Comparison of ENCODE assay signal across 1 cellular context in the genomic region with DNA sequence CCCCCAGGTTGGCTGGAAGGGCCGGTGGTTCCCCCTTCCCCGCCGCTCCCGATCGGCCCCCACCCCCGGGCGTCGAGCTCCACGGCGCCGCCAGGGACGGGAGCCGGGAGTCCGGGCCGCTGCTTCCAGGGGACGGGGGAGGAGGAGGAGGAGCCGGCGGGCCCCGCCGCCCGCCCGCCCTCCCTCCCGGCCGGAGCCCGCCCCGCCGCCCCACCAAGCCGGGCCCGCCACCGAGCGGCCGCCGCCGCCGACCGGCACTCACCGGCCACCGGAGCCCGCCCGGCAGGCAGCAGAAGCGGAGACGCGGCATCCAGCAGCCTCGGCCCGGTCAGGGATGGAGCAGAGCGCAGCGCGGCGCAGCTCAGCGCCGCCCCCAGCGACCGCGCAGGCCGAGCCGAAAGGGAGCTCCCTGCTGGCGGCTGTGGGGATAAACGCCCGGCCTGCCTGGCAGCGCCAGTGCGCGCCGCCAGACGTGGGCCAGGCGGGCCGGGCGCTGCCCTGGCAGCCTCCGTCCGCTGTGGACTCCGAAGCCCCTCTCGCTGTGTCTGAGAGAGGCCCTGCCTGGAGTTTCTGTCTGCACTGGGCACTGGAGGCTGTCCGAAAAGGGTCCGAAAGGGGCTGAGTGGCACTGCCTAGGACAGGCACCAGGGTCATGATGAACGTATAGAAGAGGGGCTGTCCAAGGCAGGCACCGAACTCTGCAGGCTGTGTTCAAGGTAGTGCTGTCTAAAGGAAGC.
A peak's percentile ranks its signal among the peaks of the same experiment; 100 is the strongest.
TF ChIP-seq lines count a peak whose summit lies in the region.

Gene MYO18A (minus strand): TSS at position 348 of the 737 bp plus-strand sequence. CDS start 13,458 bp downstream, outside the sequence.

TF ChIP-seq in HepG2, 621 proteins besides CTCF, POLR2A, EP300 and RAD21 (continued from another document and continues in another):
- TF ChIP-seq ZXDC (CRISPR knock-in tag; IDR thresholded peaks at IDR 0.05) (no peak), HNRNPUL1 (IDR thresholded peaks at IDR 0.05; ENCODE audit: low read depth, low read length) (no peak), KMT2A (CRISPR knock-in tag; IDR thresholded peaks at IDR 0.05) (no peak), ZNF253 (CRISPR knock-in tag; IDR thresholded peaks at IDR 0.05; ENCODE audit: borderline replicate concordance) (no peak), MXD1 (CRISPR knock-in tag; IDR thresholded peaks at IDR 0.05) (no peak; the same call in 1 of the 2 replicates), ZNF749 (CRISPR knock-in tag; IDR thresholded peaks at IDR 0.05; ENCODE audit: borderline replicate concordance) (no peak), BRD4 (CRISPR knock-in tag; IDR thresholded peaks at IDR 0.05) (no peak), ZNF264 (CRISPR knock-in tag; IDR thresholded peaks at IDR 0.05) (no peak), ZNF724P (CRISPR knock-in tag; IDR thresholded peaks at IDR 0.05; ENCODE audit: borderline replicate concordance) (no peak), SYNCRIP (IDR thresholded peaks at IDR 0.05; ENCODE audit: insufficient read depth, low read depth, low read length) (no peak), RAD51 (IDR thresholded peaks at IDR 0.05; ENCODE audit: borderline replicate concordance) (no peak), BCL3 (CRISPR knock-in tag; IDR thresholded peaks at IDR 0.05) (no peak), ZNF17 (CRISPR knock-in tag; IDR thresholded peaks at IDR 0.05) (no peak), ZNF337 (CRISPR knock-in tag; IDR thresholded peaks at IDR 0.05; ENCODE audit: borderline replicate concordance, low read depth) (no peak), SUZ12 (IDR thresholded peaks at IDR 0.05; ENCODE audit: low read depth, low read length) (no peak), ZFP36 (IDR thresholded peaks at IDR 0.05; ENCODE audit: borderline replicate concordance, low read depth, low read length, partially characterized antibody) (no peak), KLF15 (CRISPR knock-in tag; IDR thresholded peaks at IDR 0.05; ENCODE audit: borderline replicate concordance) (no peak), ZNF644 (CRISPR knock-in tag; IDR thresholded peaks at IDR 0.05; ENCODE audit: low read depth) (no peak), ZNF891 (CRISPR knock-in tag; IDR thresholded peaks at IDR 0.05) (no peak), ZNF773 (CRISPR knock-in tag; IDR thresholded peaks at IDR 0.05; ENCODE audit: borderline replicate concordance) (no peak), POGK (CRISPR knock-in tag; conservative IDR thresholded peaks at IDR 0.05) (no peak), FLYWCH1 (CRISPR knock-in tag; IDR thresholded peaks at IDR 0.05) (no peak), ZNF75D (CRISPR knock-in tag; IDR thresholded peaks at IDR 0.05; ENCODE audit: borderline replicate concordance) (no peak), ZNF331 (CRISPR knock-in tag; IDR thresholded peaks at IDR 0.05) (no peak), ZNF383 (CRISPR knock-in tag; IDR thresholded peaks at IDR 0.05; ENCODE audit: borderline replicate concordance) (0 out of 2 replicates have a peak, but pooled peaks have one; percentile 52), ZNF770 (CRISPR knock-in tag; IDR thresholded peaks at IDR 0.05) (no peak; the same call in 1 of the 2 replicates), ARNT (IDR thresholded peaks at IDR 0.05) (no peak), JUNB (CRISPR knock-in tag; IDR thresholded peaks at IDR 0.05; ENCODE audit: borderline replicate concordance) (no peak), SP4 (CRISPR knock-in tag; IDR thresholded peaks at IDR 0.05) (peak; percentile 61; the same call in 1 of the 2 replicates), HDAC1 (CRISPR knock-in tag; IDR thresholded peaks at IDR 0.05) (no peak), SETDB1 (CRISPR knock-in tag; IDR thresholded peaks at IDR 0.05; ENCODE audit: borderline replicate concordance) (no peak), ZNF33A (CRISPR knock-in tag; IDR thresholded peaks at IDR 0.05; ENCODE audit: borderline replicate concordance) (no peak), ZFP1 (CRISPR knock-in tag; IDR thresholded peaks at IDR 0.05) (no peak), ARHGAP35 (CRISPR knock-in tag; IDR thresholded peaks at IDR 0.05; ENCODE audit: borderline replicate concordance) (no peak), ZNF674 (CRISPR knock-in tag; IDR thresholded peaks at IDR 0.05; ENCODE audit: low read depth) (no peak), MED13 (CRISPR knock-in tag; IDR thresholded peaks at IDR 0.05) (no peak), ZBTB2 (CRISPR knock-in tag; IDR thresholded peaks at IDR 0.05; ENCODE audit: low read depth) (no peak)
- TF ChIP-seq, protein P1, sequence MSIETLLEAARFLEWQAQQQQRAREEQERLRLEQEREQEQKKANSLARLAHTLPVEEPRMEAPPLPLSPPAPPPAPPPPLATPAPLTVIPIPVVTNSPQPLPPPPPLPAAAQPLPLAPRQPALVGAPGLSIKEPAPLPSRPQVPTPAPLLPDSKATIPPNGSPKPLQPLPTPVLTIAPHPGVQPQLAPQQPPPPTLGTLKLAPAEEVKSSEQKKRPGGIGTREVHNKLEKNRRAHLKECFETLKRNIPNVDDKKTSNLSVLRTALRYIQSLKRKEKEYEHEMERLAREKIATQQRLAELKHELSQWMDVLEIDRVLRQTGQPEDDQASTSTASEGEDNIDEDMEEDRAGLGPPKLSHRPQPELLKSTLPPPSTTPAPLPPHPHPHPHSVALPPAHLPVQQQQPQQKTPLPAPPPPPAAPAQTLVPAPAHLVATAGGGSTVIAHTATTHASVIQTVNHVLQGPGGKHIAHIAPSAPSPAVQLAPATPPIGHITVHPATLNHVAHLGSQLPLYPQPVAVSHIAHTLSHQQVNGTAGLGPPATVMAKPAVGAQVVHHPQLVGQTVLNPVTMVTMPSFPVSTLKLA (IDR thresholded peaks at IDR 0.05), result no peak
- TF ChIP-seq, protein P2, sequence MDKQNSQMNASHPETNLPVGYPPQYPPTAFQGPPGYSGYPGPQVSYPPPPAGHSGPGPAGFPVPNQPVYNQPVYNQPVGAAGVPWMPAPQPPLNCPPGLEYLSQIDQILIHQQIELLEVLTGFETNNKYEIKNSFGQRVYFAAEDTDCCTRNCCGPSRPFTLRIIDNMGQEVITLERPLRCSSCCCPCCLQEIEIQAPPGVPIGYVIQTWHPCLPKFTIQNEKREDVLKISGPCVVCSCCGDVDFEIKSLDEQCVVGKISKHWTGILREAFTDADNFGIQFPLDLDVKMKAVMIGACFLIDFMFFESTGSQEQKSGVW (CRISPR knock-in tag; IDR thresholded peaks at IDR 0.05; ENCODE audit: borderline replicate concordance), result no peak
- TF ChIP-seq, protein P3, sequence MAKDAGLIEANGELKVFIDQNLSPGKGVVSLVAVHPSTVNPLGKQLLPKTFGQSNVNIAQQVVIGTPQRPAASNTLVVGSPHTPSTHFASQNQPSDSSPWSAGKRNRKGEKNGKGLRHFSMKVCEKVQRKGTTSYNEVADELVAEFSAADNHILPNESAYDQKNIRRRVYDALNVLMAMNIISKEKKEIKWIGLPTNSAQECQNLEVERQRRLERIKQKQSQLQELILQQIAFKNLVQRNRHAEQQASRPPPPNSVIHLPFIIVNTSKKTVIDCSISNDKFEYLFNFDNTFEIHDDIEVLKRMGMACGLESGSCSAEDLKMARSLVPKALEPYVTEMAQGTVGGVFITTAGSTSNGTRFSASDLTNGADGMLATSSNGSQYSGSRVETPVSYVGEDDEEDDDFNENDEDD (CRISPR knock-in tag; IDR thresholded peaks at IDR 0.05; ENCODE audit: borderline replicate concordance), result no peak
